Comparison of ENCODE assay signal across 25 cellular contexts in genomic region chr5:135827965-135828792, GRCh38. TPM values are rescaled to one million over a fixed set of nuclear protein-coding genes. Genes with fewer than 3 reads are reported as not detected.
A peak's percentile ranks its signal among the peaks of the same experiment; 100 is the strongest.
DNase-seq lines count a peak whose midpoint lies in the region; ATAC-seq and TF ChIP-seq lines count a peak whose summit lies in the region.
"Had no signal": no experiment of that assay in that cellular context is flagged by ENCODE, and none has a peak within 500 bp of the region (broad histone marks: within the 10 kb centered on the region; RNA-seq: fewer than 3 reads in every experiment).

No MANE protein-coding gene starts in this region.

- CTCF ChIA-PET in activated CD8-positive, alpha-beta memory T cell treated with anti-CD3 and anti-CD28 coated beads, Interleukin-2, amount 10 ng/mL, durations not matched to agents 7 days and 5 days (lab: Charles Lee), result interaction anchor here (1.4 kb wide), 2 partner anchors 267 to 366 kb away, joined by 4 to 6 read pairs; no protein-coding TSS in a partner anchor

- in situ Hi-C loops in KBM-7 (cut with MboI; ENCODE audit: low pct_unique_long_range_greater_than_20kb, low sequenced_read_pairs), result no loop called here

- intact Hi-C loops in natural killer cell (cut with micrococcal nuclease), result no loop called here

- peaks cover 14% of the 10 kb centered on the region for H3K27me3 Mint-ChIP-seq in activated CD8-positive, alpha-beta memory T cell treated with anti-CD3 and anti-CD28 coated beads, Interleukin-2, amount 10 ng/mL, durations not matched to agents 7 days and 5 days
- peaks cover 14 to 25% of the 10 kb centered on the region in 2 donors for H3K27me3 Mint-ChIP-seq in natural killer cell (ENCODE audit: low read depth in 2 of 2)

- H3K4me3 Mint-ChIP-seq in activated CD8-positive, alpha-beta memory T cell treated with anti-CD3 and anti-CD28 coated beads, Interleukin-2, amount 10 ng/mL, durations not matched to agents 7 days and 5 days, result no peak overlapping the region
- H3K4me3 Mint-ChIP-seq in natural killer cell, result no peak overlapping the region
- H3K4me3 Mint-ChIP-seq: activated CD4-positive, alpha-beta memory T cell treated with anti-CD3 and anti-CD28 coated beads for 36 hours; activated naive CD4-positive, alpha-beta T cell treated with anti-CD3 and anti-CD28 coated beads, Interleukin-2, amount 50 U/mL, for 24 hours; dendritic cell treated with granulocyte-macrophage colony-stimulating factor and Interleukin-4, amounts not matched to agents 40 ng/mL and 50 ng/mL, for 4 days; T-cell had no signal

- TF ChIP-seq CTCF in natural killer cell (IDR thresholded peaks at IDR 0.05), result no peak

- no peaks in the 10 kb centered on the region for H3K9me3 Mint-ChIP-seq in activated CD8-positive, alpha-beta memory T cell treated with anti-CD3 and anti-CD28 coated beads, Interleukin-2, amount 10 ng/mL, durations not matched to agents 7 days and 5 days (ENCODE audit: low read depth)
- H3K9me3 Mint-ChIP-seq in natural killer cell, result no peaks in the 10 kb centered on the region
- H3K9me3 Mint-ChIP-seq: activated CD4-positive, alpha-beta memory T cell treated with anti-CD3 and anti-CD28 coated beads for 36 hours; activated naive CD4-positive, alpha-beta T cell treated with anti-CD3 and anti-CD28 coated beads, Interleukin-2, amount 50 U/mL, for 24 hours; dendritic cell treated with granulocyte-macrophage colony-stimulating factor and Interleukin-4, amounts not matched to agents 40 ng/mL and 50 ng/mL, for 4 days; T-cell had no signal

- no peaks in the 10 kb centered on the region for H3K36me3 Mint-ChIP-seq in activated CD8-positive, alpha-beta memory T cell treated with anti-CD3 and anti-CD28 coated beads, Interleukin-2, amount 10 ng/mL, durations not matched to agents 7 days and 5 days
- no peaks in the 10 kb centered on the region for H3K36me3 Mint-ChIP-seq in natural killer cell
- H3K36me3 Mint-ChIP-seq: activated CD4-positive, alpha-beta memory T cell treated with anti-CD3 and anti-CD28 coated beads for 36 hours; activated naive CD4-positive, alpha-beta T cell treated with anti-CD3 and anti-CD28 coated beads, Interleukin-2, amount 50 U/mL, for 24 hours; T-cell had no signal

- ATAC-seq in activated CD8-positive, alpha-beta memory T cell treated with anti-CD3 and anti-CD28 coated beads, Interleukin-2, amount 10 ng/mL, durations not matched to agents 7 days and 5 days, result no peak
- ATAC-seq in natural killer cell (no peak), HG03442 (IDR thresholded peaks at IDR 0.05; ENCODE audit: unreplicated experiment) (no peak)
- ATAC-seq: T-cell had no signal

- no peaks in the 10 kb centered on the region for H3K4me1 Mint-ChIP-seq in activated CD8-positive, alpha-beta memory T cell treated with anti-CD3 and anti-CD28 coated beads, Interleukin-2, amount 10 ng/mL, durations not matched to agents 7 days and 5 days
- no peaks in the 10 kb centered on the region for H3K4me1 Mint-ChIP-seq in natural killer cell
- H3K4me1 Mint-ChIP-seq: activated naive CD4-positive, alpha-beta T cell treated with anti-CD3 and anti-CD28 coated beads, Interleukin-2, amount 50 U/mL, for 24 hours; T-cell had no signal

- H3K27ac Mint-ChIP-seq in activated CD8-positive, alpha-beta memory T cell treated with anti-CD3 and anti-CD28 coated beads, Interleukin-2, amount 10 ng/mL, durations not matched to agents 7 days and 5 days, result no peak overlapping the region
- H3K27ac Mint-ChIP-seq in natural killer cell, result no peak overlapping the region
- H3K27ac Mint-ChIP-seq: activated CD4-positive, alpha-beta memory T cell treated with anti-CD3 and anti-CD28 coated beads for 36 hours; activated naive CD4-positive, alpha-beta T cell treated with anti-CD3 and anti-CD28 coated beads, Interleukin-2, amount 50 U/mL, for 24 hours; dendritic cell treated with granulocyte-macrophage colony-stimulating factor and Interleukin-4, amounts not matched to agents 40 ng/mL and 50 ng/mL, for 4 days; T-cell had no signal

- DNase-seq in activated CD8-positive, alpha-beta memory T cell treated with anti-CD3 and anti-CD28 coated beads, Interleukin-2, amount 10 ng/mL, durations not matched to agents 7 days and 5 days, result peak; percentile 31
- DNase-seq in activated CD8-positive, alpha-beta memory T cell treated with anti-CD3 and anti-CD28 coated beads, Interleukin-2, amount 50 U/mL, for 4 hours, result no peak
- peak; percentile 28 for DNase-seq in NCI-H345 treated with DMSO at 0.1 percent for 48 hours (lab: John Stamatoyannopoulos, UW; ENCODE audit: unreplicated experiment)
- peak; percentile 33 for DNase-seq in left kidney (ENCODE audit: low read depth, low spot score)
- peak; percentile 34 for DNase-seq in ureter (ENCODE audit: low spot score)
- DNase-seq in natural killer cell, result no peak
- DNase-seq in KBM-7, result no peak
- DNase-seq: ACHN; activated CD4-positive, alpha-beta memory T cell treated with anti-CD3 and anti-CD28 coated beads for 36 hours; activated T-cell treated with anti-CD3 and anti-CD28 coated beads, Interleukin-2, amount 50 U/mL, for 48 hours; anterior cingulate cortex; Calu3; EL; hypothalamus; Kasumi-1; NCI-H1930; NCI-H524 had no signal

RNA-seq across cellular contexts. Expression of gene SLC25A48, which starts 6.3 kb away (rescaled TPM):
- total RNA-seq in activated CD8-positive, alpha-beta memory T cell treated with anti-CD3 and anti-CD28 coated beads, Interleukin-2, amount 10 ng/mL, durations not matched to agents 7 days and 5 days, result not detected
- total RNA-seq in ureter (not detected), natural killer cell (not detected)
- total RNA-seq: activated CD4-positive, alpha-beta memory T cell treated with anti-CD3 and anti-CD28 coated beads for 36 hours; Calu3; fibroblast of lung; lung microvascular endothelial cell; pulmonary artery endothelial cell; SJSA1; T-cell had no signal

Comparison
In these comparisons a context has a peak if more than half of its experiments do, and no peak if none do; other contexts are left out.
1. DNase-seq: peak in activated CD8-positive, alpha-beta memory T cell treated with anti-CD3 and anti-CD28 coated beads, Interleukin-2, amount 10 ng/mL, durations not matched to agents 7 days and 5 days (single experiment), NCI-H345 treated with DMSO at 0.1 percent for 48 hours (single experiment), left kidney (single experiment) and ureter (single experiment); none in activated CD8-positive, alpha-beta memory T cell treated with anti-CD3 and anti-CD28 coated beads, Interleukin-2, amount 50 U/mL, for 4 hours (single experiment), natural killer cell (single experiment) and KBM-7 (single experiment).